Comparison of ENCODE assay signal across 8 cellular contexts in genomic region chr1:15603050-15603965, GRCh38. TPM values are rescaled to one million over a fixed set of nuclear protein-coding genes. Genes with fewer than 3 reads are reported as not detected.
DNase-seq lines count a peak whose midpoint lies in the region; ATAC-seq and TF ChIP-seq lines count a peak whose summit lies in the region.

No MANE protein-coding gene starts in this region.

- H3K27me3 ChIP-seq in GM23248 (replicated peaks; ENCODE audit: insufficient read depth): no peaks in the 10 kb centered on the region
- no peaks in the 10 kb centered on the region for H3K27me3 ChIP-seq in MM.1S (replicated peaks; ENCODE audit: insufficient read depth, low read length)
- H3K27me3 ChIP-seq in SK-N-SH (ENCODE audit: insufficient read depth): no peaks in the 10 kb centered on the region
- H3K27me3 ChIP-seq in gastroesophageal sphincter: no peaks in the 10 kb centered on the region
- no peaks in the 10 kb centered on the region for H3K27me3 ChIP-seq in neuronal stem cell (ENCODE audit: control insufficient read depth in 3 of 3, insufficient read depth in 3 of 3, low read depth in 1 of 3, low read length in 3 of 3)
- no peaks in the 10 kb centered on the region for H3K27me3 ChIP-seq in stomach smooth muscle (ENCODE audit: control insufficient read depth in 1 of 2, insufficient read depth in 2 of 2, low read length in 2 of 2)

- ATAC-seq in gastroesophageal sphincter: peak; percentile 99

- H2AFZ ChIP-seq in GM23248 (peak overlapping the region; percentile 98), MM.1S (ENCODE audit: low read length) (peak overlapping the region; percentile 52), SK-N-SH (ENCODE audit: low read depth) (peak overlapping the region; percentile 97), neuronal stem cell (ENCODE audit: low read length) (peak overlapping the region; percentile 88)

- H2BK12ac ChIP-seq in neuronal stem cell (ENCODE audit: low read length): no peak overlapping the region

- peak overlapping the region; percentile 35 for H2BK5ac ChIP-seq in neuronal stem cell (ENCODE audit: low read length)

- in situ Hi-C loops in GM23248 (cut with MboI): no loop called here

- H3K14ac ChIP-seq in neuronal stem cell (ENCODE audit: low read length): peak overlapping the region; percentile 38

- H3K4me3 ChIP-seq in GM23248 (peak overlapping the region; percentile 98), MM.1S (ENCODE audit: low read length) (no peak overlapping the region; the same call in 1 of the 2 replicates), SK-N-SH (ENCODE audit: low read depth in 2 of 2, low read length in 1 of 2) (peak overlapping the region; percentile 76 to 90), gastroesophageal sphincter (peak overlapping the region; percentile 53 to 82), neuronal stem cell (ENCODE audit: low read length in 2 of 2) (peak overlapping the region; percentile 62 to 83), stomach smooth muscle (ENCODE audit: low read length in 2 of 2) (peak overlapping the region; percentile 94 to 99)

- H2BK120ac ChIP-seq in neuronal stem cell (ENCODE audit: low read depth, low read length): peak overlapping the region; percentile 91

- H3F3A ChIP-seq in GM23248 (ENCODE audit: insufficient read depth) (0 out of 2 replicates have a peak, but pooled peaks cover 4% of the 10 kb centered on the region), MM.1S (ENCODE audit: insufficient read depth, low read length) (no peaks in the 10 kb centered on the region), SK-N-SH (replicated peaks; ENCODE audit: insufficient read depth) (peaks cover 3% of the 10 kb centered on the region)

- CTCF ChIA-PET in SK-N-SH (lab: Yijun Ruan, JAX): interaction anchor here (0.7 to 1.8 kb wide), 5 partner anchors 7 to 133 kb away, joined by 3 to 6 read pairs (median 5); partner anchors contain the start of gene SLC25A34

- H3K9ac ChIP-seq in GM23248 (peak overlapping the region; percentile 94), MM.1S (ENCODE audit: low read length) (no peak overlapping the region), SK-N-SH (peak overlapping the region; percentile 84), neuronal stem cell (ENCODE audit: low read depth, low read length, poor library complexity) (peak overlapping the region; percentile 92), stomach smooth muscle (ENCODE audit: low read length in 2 of 2) (peak overlapping the region; percentile 84)

- WGBS in GM23248 (ENCODE audit: low coverage in 1 of 2, low lambda C conversion rate in 2 of 2, missing lambda C conversion rate in 2 of 2), 2 experiments: 3% methylated on average over 48 to 49 of the region's 56 CpGs
- 3% methylated on average over 14 of the region's 56 CpGs for WGBS in SK-N-SH (ENCODE audit: low lambda C conversion rate)
- 7 to 40% methylated on average over 2 to 10 of the region's 56 CpGs for whole genome bisulfite sequencing in gastroesophageal sphincter (ENCODE audit: low coverage in 1 of 2), 2 donors
- 100% methylated on average over 1 to 2 of the region's 56 CpGs for WGBS in neuronal stem cell (ENCODE audit: extremely low coverage in 2 of 2, insufficient read length in 2 of 2, insufficient replicate concordance in 1 of 2), 2 donors

- POLR2A ChIA-PET in SK-N-SH (lab: Yijun Ruan, JAX): interaction anchor here (0.8 to 1.5 kb wide), 10 partner anchors 9 to 189 kb away, joined by 3 to 7 read pairs (median 3); partner anchors contain the start of gene DNAJC16

- H4K91ac ChIP-seq in neuronal stem cell (ENCODE audit: low read depth, low read length, poor library complexity): no peak overlapping the region

- peak overlapping the region; percentile 76 for H3K4ac ChIP-seq in neuronal stem cell (ENCODE audit: low read length)

- no peaks in the 10 kb centered on the region for H3K79me1 ChIP-seq in neuronal stem cell (ENCODE audit: low read depth, low read length)

- H3K4me1 ChIP-seq in GM23248 (ENCODE audit: insufficient read depth) (peaks cover 4% of the 10 kb centered on the region; the same call in 1 of the 2 replicates), MM.1S (ENCODE audit: low read length) (no peaks in the 10 kb centered on the region), SK-N-SH (ENCODE audit: control insufficient read depth in 1 of 2, insufficient read depth in 2 of 2, low read depth in 1 of 2, low read length in 1 of 2) (peaks cover 3 to 4% of the 10 kb centered on the region in 2 experiments; a peak in 2 of 4 replicates), gastroesophageal sphincter (peaks cover 0 to 27% (median 5%) of the 10 kb centered on the region in 3 donors), neuronal stem cell (ENCODE audit: control insufficient read depth in 2 of 2, insufficient read depth in 1 of 2, low read depth in 1 of 2, low read length in 2 of 2) (peaks cover 0 to 2% of the 10 kb centered on the region in 2 donors), stomach smooth muscle (ENCODE audit: control insufficient read depth, insufficient read depth, low read length) (peaks cover 13% of the 10 kb centered on the region)

- H3K9me3 ChIP-seq in GM23248 (ENCODE audit: low read depth) (no peaks in the 10 kb centered on the region), MM.1S (replicated peaks; ENCODE audit: insufficient read depth, low read length) (no peaks in the 10 kb centered on the region), SK-N-SH (no peaks in the 10 kb centered on the region), gastroesophageal sphincter (no peaks in the 10 kb centered on the region), neuronal stem cell (replicated peaks in 1 of 2; ENCODE audit: control insufficient read depth in 2 of 2, insufficient read depth in 1 of 2, low read depth in 1 of 2, low read length in 2 of 2) (peaks cover 0 to 4% of the 10 kb centered on the region in 2 donors), stomach smooth muscle (ENCODE audit: control insufficient read depth in 2 of 2, low read length in 2 of 2) (no peaks in the 10 kb centered on the region)

- DNase-seq in Daoy (ENCODE audit: low read depth) (peak; percentile 99), GM23248 (peak; percentile 100), MM.1S (peak; percentile 61), SK-N-SH (peak; percentile 97), neuronal stem cell (ENCODE audit: low spot score) (peak; percentile 84)
- DNase-seq in activated naive CD4-positive, alpha-beta T cell treated with anti-CD3 and anti-CD28 coated beads, Interleukin-2, amount 50 U/mL, for 16 hours: peak; percentile 93

- H4K8ac ChIP-seq in neuronal stem cell (ENCODE audit: low read depth, low read length): no peak overlapping the region

- H4K20me1 ChIP-seq in GM23248 (ENCODE audit: insufficient read depth): no peaks in the 10 kb centered on the region
- no peaks in the 10 kb centered on the region for H4K20me1 ChIP-seq in MM.1S (ENCODE audit: insufficient read depth, low read length)
- no peaks in the 10 kb centered on the region for H4K20me1 ChIP-seq in SK-N-SH (ENCODE audit: insufficient read depth)

- H3K9me2 ChIP-seq in GM23248 (ENCODE audit: insufficient read depth) (no peaks in the 10 kb centered on the region), MM.1S (replicated peaks; ENCODE audit: insufficient read depth, low read length) (no peaks in the 10 kb centered on the region), SK-N-SH (no peaks in the 10 kb centered on the region)

- no peak for TF ChIP-seq CTCF in MM.1S (IDR thresholded peaks at IDR 0.05; ENCODE audit: low read length)
- no peak for TF ChIP-seq CTCF in SK-N-SH (IDR thresholded peaks at IDR 0.05)
- no peak for TF ChIP-seq CTCF in gastroesophageal sphincter (IDR thresholded peaks at IDR 0.05)

- H3K27ac ChIP-seq in GM23248: peak overlapping the region; percentile 95
- no peak overlapping the region for H3K27ac ChIP-seq in MM.1S (ENCODE audit: low read length)
- peak overlapping the region; percentile 75 to 85 for H3K27ac ChIP-seq in SK-N-SH (ENCODE audit: low read depth in 2 of 2, low read length in 1 of 2)
- H3K27ac ChIP-seq in gastroesophageal sphincter: peak overlapping the region; percentile 27 to 89 (median 82)
- H3K27ac ChIP-seq in neuronal stem cell (replicated peaks; ENCODE audit: low read length): peak overlapping the region; percentile 54
- peak overlapping the region; percentile 83 for H3K27ac ChIP-seq in stomach smooth muscle (ENCODE audit: low read length)

- H3K79me2 ChIP-seq in GM23248 (ENCODE audit: insufficient read depth): peaks cover 6% of the 10 kb centered on the region; the same call in 1 of the 2 replicates
- no peaks in the 10 kb centered on the region for H3K79me2 ChIP-seq in MM.1S (ENCODE audit: low read length)
- no peaks in the 10 kb centered on the region; the same call in 1 of the 2 replicates for H3K79me2 ChIP-seq in SK-N-SH (ENCODE audit: insufficient read depth)

- no peak for TF ChIP-seq RAD21 in SK-N-SH (IDR thresholded peaks at IDR 0.05; ENCODE audit: low read length)

- peak; percentile 22 to 49 for TF ChIP-seq POLR2A in gastroesophageal sphincter (IDR thresholded peaks at IDR 0.05)

- peak overlapping the region; percentile 58 for H2BK15ac ChIP-seq in neuronal stem cell (ENCODE audit: low read length)

- H3K36me3 ChIP-seq in GM23248 (ENCODE audit: low read depth): no peaks in the 10 kb centered on the region
- no peaks in the 10 kb centered on the region for H3K36me3 ChIP-seq in MM.1S (replicated peaks; ENCODE audit: insufficient read depth, low read length)
- H3K36me3 ChIP-seq in SK-N-SH (replicated peaks in 1 of 2; ENCODE audit: control insufficient read depth in 1 of 2, insufficient read depth in 2 of 2, low read length in 1 of 2): no peaks in the 10 kb centered on the region
- H3K36me3 ChIP-seq in gastroesophageal sphincter: no peaks in the 10 kb centered on the region
- H3K36me3 ChIP-seq in neuronal stem cell (replicated peaks in 1 of 2; ENCODE audit: control insufficient read depth in 2 of 2, insufficient read depth in 2 of 2, low read length in 2 of 2): no peaks in the 10 kb centered on the region
- H3K36me3 ChIP-seq in stomach smooth muscle (ENCODE audit: control insufficient read depth in 2 of 2, insufficient read depth in 2 of 2, low read length in 2 of 2): no peaks in the 10 kb centered on the region

- peak overlapping the region; percentile 100 for H3K4me2 ChIP-seq in GM23248 (ENCODE audit: unreplicated experiment)
- peak overlapping the region; percentile 24; the same call in 1 of the 2 replicates for H3K4me2 ChIP-seq in MM.1S (ENCODE audit: low read depth, low read length)
- peak overlapping the region; percentile 91 for H3K4me2 ChIP-seq in SK-N-SH
- peak overlapping the region; percentile 77 for H3K4me2 ChIP-seq in neuronal stem cell (ENCODE audit: insufficient read depth, low read length, poor library complexity, severe bottlenecking)

- peak overlapping the region; percentile 96 for H3K18ac ChIP-seq in neuronal stem cell (ENCODE audit: low read length)

- TF ChIP-seq EP300 in SK-N-SH (IDR thresholded peaks at IDR 0.05; ENCODE audit: borderline replicate concordance in 1 of 2, low read depth in 1 of 2, low read length in 1 of 2) (no peak), gastroesophageal sphincter (IDR thresholded peaks at IDR 0.05) (no peak)

- peak overlapping the region; percentile 97 for H2AK5ac ChIP-seq in neuronal stem cell (ENCODE audit: low read depth, low read length)

- H3K23ac ChIP-seq in neuronal stem cell (ENCODE audit: low read depth, low read length, poor library complexity): peak overlapping the region; percentile 80

RNA-seq across cellular contexts. Expression of gene DDI2, which starts 13.9 kb away (rescaled TPM):
- total RNA-seq in Daoy (2014; rRNA removed; shearing (Covaris generic)): 9.4 and 14.9 TPM in 2 replicates
- total RNA-seq in GM23248 (2014; rRNA removed; shearing (Covaris generic)): 7.9 and 19.6 TPM in 2 replicates
- polyA plus RNA-seq in GM23248 (2016; fragmentation: Nextera tagmentation; extraction: Ambion mirVana): 4.3 and 5.0 TPM in 2 replicates
- polyA plus RNA-seq in SK-N-SH (2012; rRNA removed): 2.8 and 3.4 TPM in 2 replicates
- polyA plus RNA-seq in SK-N-SH (2012; cell fraction: cytosol; rRNA removed): 3.2 and 3.8 TPM in 2 replicates
- 5.8 and 7.8 TPM in 2 replicates for polyA plus RNA-seq in SK-N-SH (2012; cell fraction: nucleus; rRNA removed)
- total RNA-seq in gastroesophageal sphincter: 10 to 100 TPM; 14.3 to 37.2 (median 16.5) TPM
- 9.5 TPM for polyA plus RNA-seq in neuronal stem cell (2013, experiment 1 of 2)
- 9.8 TPM for polyA plus RNA-seq in neuronal stem cell (2013, experiment 2 of 2)

RNA-seq across cellular contexts. Expression of gene AGMAT, which starts 18.5 kb away (rescaled TPM):
- 4.3 and 7.6 TPM in 2 replicates for total RNA-seq in Daoy (2014; rRNA removed; shearing (Covaris generic))
- 2.2 and 3.9 TPM in 2 replicates for total RNA-seq in GM23248 (2014; rRNA removed; shearing (Covaris generic))
- polyA plus RNA-seq in GM23248 (2016; fragmentation: Nextera tagmentation; extraction: Ambion mirVana): 0.75 and 0.85 TPM in 2 replicates
- polyA plus RNA-seq in SK-N-SH (2012; rRNA removed): 0.60 and 0.66 TPM in 2 replicates
- 0.41 and 0.68 TPM in 2 replicates for polyA plus RNA-seq in SK-N-SH (2012; cell fraction: cytosol; rRNA removed)
- polyA plus RNA-seq in SK-N-SH (2012; cell fraction: nucleus; rRNA removed): 0.23 and 0.28 TPM in 2 replicates
- not detected for total RNA-seq in gastroesophageal sphincter
- 0.40 TPM for polyA plus RNA-seq in neuronal stem cell (2013, experiment 1 of 2)
- polyA plus RNA-seq in neuronal stem cell (2013, experiment 2 of 2): 0.33 TPM

Comparison
In these comparisons a context has a peak if more than half of its experiments do, and no peak if none do; other contexts are left out.
1. H3K4me2 ChIP-seq: peak in every context shown above with its lines; median percentile 100 in GM23248; 91 in SK-N-SH; 77 in neuronal stem cell; 24 in MM.1S.